Comparison of ENCODE assay signal across 8 cellular contexts in genomic region chr17:38296834-38297517, GRCh38. TPM values are rescaled to one million over a fixed set of nuclear protein-coding genes. Genes with fewer than 3 reads are reported as not detected.
DNase-seq lines count a peak whose midpoint lies in the region; ATAC-seq lines count a peak whose summit lies in the region.
"Not testable (repeated sequence)": the region's sequence is repeated elsewhere in the genome, so short reads cannot be mapped to it uniquely, and the experiment has no call there.

TSS of gene MRPL45 (plus strand) at chr17:38297168. CDS start at chr17:38297184, 16 bp downstream.

- POLR2A ChIA-PET in activated CD8-positive, alpha-beta memory T cell treated with anti-CD3 and anti-CD28 coated beads for 36 hours (lab: Charles Lee), result not testable (repeated sequence)

- peak; percentile 93 for DNase-seq in COLO668 (lab: John Stamatoyannopoulos, UW; ENCODE audit: unreplicated experiment)
- peak; percentile 98 for DNase-seq in HT1080 (ENCODE audit: low read depth)
- DNase-seq in NOMO-1 (lab: John Stamatoyannopoulos, UW; ENCODE audit: unreplicated experiment in 2 of 2), result peak; percentile 89 to 96
- peak; percentile 89 for DNase-seq in effector CD8-positive, alpha-beta T cell (lab: John Stamatoyannopoulos, UW)
- DNase-seq in lung microvascular endothelial cell (ENCODE audit: low read depth in 2 of 2), result peak; percentile 97 to 98
- DNase-seq in stimulated activated CD4-positive, alpha-beta T cell treated with anti-CD3 and anti-CD28 coated beads, TNF-alpha, amount 100 ng/mL, for 4 hours (ENCODE audit: low read depth in 3 of 3), result peak; percentile 91 to 96 (median 94)

- CTCF ChIA-PET in activated CD8-positive, alpha-beta memory T cell treated with anti-CD3 and anti-CD28 coated beads for 36 hours (lab: Charles Lee), result not testable (repeated sequence)

- peak; percentile 88 for ATAC-seq in GM21367 (IDR thresholded peaks at IDR 0.05; ENCODE audit: unreplicated experiment)

RNA-seq across cellular contexts. Expression of gene MRPL45, which starts in this region (rescaled TPM):
- 79.7 and 85.6 TPM in 2 replicates for total RNA-seq in HT1080 (2014; rRNA removed; shearing (Covaris generic))
- 75.4 and 81.7 TPM in 2 replicates for polyA plus RNA-seq in HT1080 (2015; cell fraction: cytosol; rRNA removed)
- 52.1 and 59.1 TPM in 2 replicates for polyA plus RNA-seq in HT1080 (2015; cell fraction: nucleus; rRNA removed)
- 10 to 100 TPM; 67.7 to 68.6 TPM for total RNA-seq in activated CD8-positive, alpha-beta memory T cell treated with anti-CD3 and anti-CD28 coated beads for 36 hours
- total RNA-seq in lung microvascular endothelial cell, result 26.4 and 33.1 TPM in 2 replicates

Comparison
In these comparisons a context has a peak if more than half of its experiments do, and no peak if none do; other contexts are left out.
1. Peak in every context shown above with its lines: DNase-seq and ATAC-seq.